Comparison of ENCODE assay signal across 12 cellular contexts in genomic region chr10:90930070-90930837, GRCh38. TPM values are rescaled to one million over a fixed set of nuclear protein-coding genes. Genes with fewer than 3 reads are reported as not detected.
DNase-seq lines count a peak whose midpoint lies in the region; ATAC-seq and TF ChIP-seq lines count a peak whose summit lies in the region.
"Had no signal": no experiment of that assay in that cellular context is flagged by ENCODE, and none has a peak within 500 bp of the region (broad histone marks: within the 10 kb centered on the region; RNA-seq: fewer than 3 reads in every experiment).

No MANE protein-coding gene starts in this region.

- peak overlapping the region; percentile 53 for H3K4me3 Mint-ChIP-seq in chondrocyte (ENCODE audit: unreplicated experiment)
- no peak overlapping the region for H3K4me3 Mint-ChIP-seq in activated CD4-positive, alpha-beta T cell treated with anti-CD3 and anti-CD28 coated beads, Interleukin-2, amount 10 ng/mL, durations not matched to agents 24 days and 14 days
- H3K4me3 Mint-ChIP-seq: CD4-positive, alpha-beta T cell had no signal

- H3K27ac ChIP-seq in mesendoderm (ENCODE audit: low read depth, low read length) = peak overlapping the region; percentile 86

- peaks cover 5% of the 10 kb centered on the region for H3K27me3 ChIP-seq in mesendoderm (ENCODE audit: insufficient read depth, low read length, poor library complexity)

- H3K4me1 Mint-ChIP-seq in chondrocyte (ENCODE audit: low read depth) = peaks cover 75% of the 10 kb centered on the region
- peaks cover 4% of the 10 kb centered on the region for H3K4me1 Mint-ChIP-seq in activated CD4-positive, alpha-beta T cell treated with anti-CD3 and anti-CD28 coated beads, Interleukin-2, amount 10 ng/mL, durations not matched to agents 24 days and 14 days

- no peaks in the 10 kb centered on the region for H3K27me3 Mint-ChIP-seq in chondrocyte (ENCODE audit: low read depth)
- H3K27me3 Mint-ChIP-seq in activated CD4-positive, alpha-beta T cell treated with anti-CD3 and anti-CD28 coated beads, Interleukin-2, amount 10 ng/mL, durations not matched to agents 24 days and 14 days = peaks cover 38% of the 10 kb centered on the region

- H3K36me3 ChIP-seq in mesendoderm (ENCODE audit: control insufficient read depth, insufficient read depth, low read length) = no peaks in the 10 kb centered on the region

- no peaks in the 10 kb centered on the region for H3K36me3 Mint-ChIP-seq in chondrocyte (ENCODE audit: low read depth)
- no peaks in the 10 kb centered on the region for H3K36me3 Mint-ChIP-seq in activated CD4-positive, alpha-beta T cell treated with anti-CD3 and anti-CD28 coated beads, Interleukin-2, amount 10 ng/mL, durations not matched to agents 24 days and 14 days (ENCODE audit: low read depth)

- peak overlapping the region; percentile 30 for H3K9ac ChIP-seq in mesendoderm (ENCODE audit: low read length)

- peak overlapping the region; percentile 95 for H2BK120ac ChIP-seq in mesendoderm (ENCODE audit: low read depth, low read length)

- WGBS in mesendoderm (ENCODE audit: extremely low coverage, insufficient coverage, low lambda C conversion rate) = 100% methylated on average over 1 of the region's 5 CpGs

- TF ChIP-seq CTCF in chondrocyte (IDR thresholded peaks at IDR 0.05) = no peak

- no peak overlapping the region for H3K4me2 ChIP-seq in mesendoderm (ENCODE audit: low read length)

- no peaks in the 10 kb centered on the region for H3K79me1 ChIP-seq in mesendoderm (ENCODE audit: low read length)

- peak overlapping the region; percentile 96 for H3K27ac Mint-ChIP-seq in chondrocyte (ENCODE audit: unreplicated experiment)
- no peak overlapping the region for H3K27ac Mint-ChIP-seq in activated CD4-positive, alpha-beta T cell treated with anti-CD3 and anti-CD28 coated beads, Interleukin-2, amount 10 ng/mL, durations not matched to agents 24 days and 14 days
- H3K27ac Mint-ChIP-seq: CD4-positive, alpha-beta T cell had no signal

- no peaks in the 10 kb centered on the region for H3K9me3 Mint-ChIP-seq in chondrocyte (ENCODE audit: low read depth)
- H3K9me3 Mint-ChIP-seq in activated CD4-positive, alpha-beta T cell treated with anti-CD3 and anti-CD28 coated beads, Interleukin-2, amount 10 ng/mL, durations not matched to agents 24 days and 14 days = no peaks in the 10 kb centered on the region
- H3K9me3 Mint-ChIP-seq: CD4-positive, alpha-beta T cell had no signal

- H3K23ac ChIP-seq in mesendoderm (ENCODE audit: low read length) = no peak overlapping the region

- intact Hi-C loops in Right ventricle myocardium inferior (cut with DNase I) (loop anchor here (2.0 kb wide), 1 partner anchor 35 kb away; no protein-coding TSS in a partner anchor), cardiac septum (cut with DNase I) (loop anchor here (1.0 to 5.0 kb wide), 2 partner anchors 9 to 37 kb away; partner anchors contain the start of gene ANKRD1)
- intact Hi-C loops in activated CD4-positive, alpha-beta T cell treated with anti-CD3 and anti-CD28 coated beads, Interleukin-2, amount 10 ng/mL, durations not matched to agents 24 days and 14 days (cut with micrococcal nuclease) = no loop called here

- H3K79me2 ChIP-seq in mesendoderm (ENCODE audit: control insufficient read depth, insufficient read depth, low read length) = no peaks in the 10 kb centered on the region

- peak overlapping the region; percentile 85 for H3K4ac ChIP-seq in mesendoderm (ENCODE audit: low read depth, low read length)

- H3K4me1 ChIP-seq in mesendoderm (ENCODE audit: control insufficient read depth, low read depth, low read length) = peaks cover 13% of the 10 kb centered on the region

- peak overlapping the region; percentile 66 for H3K56ac ChIP-seq in mesendoderm (ENCODE audit: low read length)

- ATAC-seq in Right ventricle myocardium inferior = peak; percentile 91

- H3K18ac ChIP-seq in mesendoderm (ENCODE audit: low read length) = peak overlapping the region; percentile 94

- H4K5ac ChIP-seq in mesendoderm (ENCODE audit: low read length) = no peak overlapping the region

- no peak for DNase-seq in Right ventricle myocardium inferior (ENCODE audit: missing footprints)
- DNase-seq in cardiac septum (ENCODE audit: low spot score) = no peak
- no peak for DNase-seq in chondrocyte (ENCODE audit: low spot score)
- peak; percentile 95 for DNase-seq in mesendoderm
- DNase-seq in T-helper 2 cell = no peak
- no peak for DNase-seq in DMS153 treated with DMSO at 0.1 percent for 48 hours (lab: John Stamatoyannopoulos, UW; ENCODE audit: unreplicated experiment)
- no peak for DNase-seq in activated CD4-positive, alpha-beta T cell treated with anti-CD3 and anti-CD28 coated beads, Interleukin-2, amount 10 ng/mL, durations not matched to agents 24 days and 14 days
- no peak for DNase-seq in kidney tubule cell (ENCODE audit: low spot score)
- DNase-seq: activated CD4-positive, alpha-beta T cell treated with anti-CD3 and anti-CD28 coated beads for 1 hour; CD4-positive, alpha-beta T cell; head of caudate nucleus; stimulated activated CD8-positive, alpha-beta memory T cell treated with anti-CD3 and anti-CD28 coated beads, Interleukin-4, amount 100 ng/mL, for 48 hours had no signal

- H3K4me3 ChIP-seq in mesendoderm (ENCODE audit: low read length) = no peak overlapping the region

- H2BK15ac ChIP-seq in mesendoderm (replicated peaks; ENCODE audit: low read depth) = peak overlapping the region; percentile 62

- H2BK5ac ChIP-seq in mesendoderm (ENCODE audit: low read length) = peak overlapping the region; percentile 37

- H2AK5ac ChIP-seq in mesendoderm (ENCODE audit: low read length) = no peak overlapping the region

- H4K8ac ChIP-seq in mesendoderm (ENCODE audit: low read depth, low read length) = no peak overlapping the region

RNA-seq across cellular contexts. Expression of gene ANKRD1, which starts 9.4 kb away (rescaled TPM):
- total RNA-seq in Right ventricle myocardium inferior = 2,249 TPM
- 8,251 TPM for total RNA-seq in cardiac septum
- total RNA-seq in chondrocyte = 74.6 to 283 TPM (median 261 TPM) in 3 replicates
- polyA plus RNA-seq in mesendoderm (2013, experiment 1 of 2) = 65.5 TPM
- polyA plus RNA-seq in mesendoderm (2013, experiment 2 of 2) = 62.4 TPM
- not detected in 2 replicates for total RNA-seq in activated CD4-positive, alpha-beta T cell treated with anti-CD3 and anti-CD28 coated beads, Interleukin-2, amount 10 ng/mL, durations not matched to agents 24 days and 14 days
- total RNA-seq: CD4-positive, alpha-beta T cell had no signal

RNA-seq across cellular contexts. Expression of gene RPP30, which starts 58.5 kb away (rescaled TPM):
- total RNA-seq in Right ventricle myocardium inferior (36.7 TPM), cardiac septum (24.9 TPM), chondrocyte (24.7 to 30.8 TPM (median 24.7 TPM) in 3 replicates)
- polyA plus RNA-seq in mesendoderm (2013, experiment 1 of 2) = 97.5 TPM
- 96.2 TPM for polyA plus RNA-seq in mesendoderm (2013, experiment 2 of 2)
- 86.4 and 86.9 TPM in 2 replicates for total RNA-seq in activated CD4-positive, alpha-beta T cell treated with anti-CD3 and anti-CD28 coated beads, Interleukin-2, amount 10 ng/mL, durations not matched to agents 24 days and 14 days

Comparison
In these comparisons a context has a peak if more than half of its experiments do, and no peak if none do; other contexts are left out.
1. RNA of gene ANKRD1, which starts 9.4 kb away (total RNA-seq): 8,251 TPM in cardiac septum (single experiment), 2,249 TPM in Right ventricle myocardium inferior (single experiment) and 74.6 to 283 TPM in chondrocyte; not detected in activated CD4-positive, alpha-beta T cell treated with anti-CD3 and anti-CD28 coated beads, Interleukin-2, amount 10 ng/mL, durations not matched to agents 24 days and 14 days; every median in the first group is over 10 times any median in the second.